1 cellular context compared by ENCODE assay signal in the genomic region with DNA sequence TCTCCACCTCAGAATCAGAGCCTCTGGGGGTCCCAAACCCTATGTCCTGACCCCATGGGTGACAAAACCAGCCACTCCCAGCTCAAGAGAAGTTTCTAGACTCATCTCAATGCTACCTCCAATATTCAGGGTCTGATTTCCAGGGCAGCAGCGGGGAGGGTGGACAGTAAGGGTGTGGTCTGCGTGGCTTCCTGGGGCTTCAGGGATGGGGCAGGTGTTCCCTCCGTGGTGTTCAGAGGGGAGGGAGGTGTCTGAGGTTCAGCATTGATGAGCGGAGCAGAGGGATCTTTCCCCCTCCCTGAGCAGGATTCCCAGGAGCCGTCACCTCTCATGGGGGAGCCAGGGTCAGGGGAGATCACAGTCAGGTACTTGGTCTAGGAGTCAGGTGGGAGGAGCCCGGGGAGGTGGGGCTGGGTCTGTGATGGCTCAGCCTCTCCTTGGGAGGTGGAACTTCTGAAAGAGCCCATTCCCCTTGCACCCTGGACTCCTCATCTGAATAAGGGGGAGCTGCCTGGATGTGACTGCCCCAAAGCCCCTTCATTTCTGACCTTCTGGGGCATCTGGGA.
TF ChIP-seq lines count a peak whose summit lies in the region.

No MANE protein-coding gene starts in this region.

TF ChIP-seq in IMR-90, 13 proteins besides CTCF, POLR2A, EP300 and RAD21:
- TF ChIP-seq FOS (IDR thresholded peaks at IDR 0.05; ENCODE audit: low read depth, low read length) (no peak), CHD1 (IDR thresholded peaks at IDR 0.05; ENCODE audit: low read depth, low read length) (no peak), BHLHE40 (IDR thresholded peaks at IDR 0.05; ENCODE audit: low read depth, low read length) (no peak), MAZ (IDR thresholded peaks at IDR 0.05; ENCODE audit: borderline replicate concordance, low read depth, low read length) (no peak), RCOR1 (IDR thresholded peaks at IDR 0.05; ENCODE audit: insufficient replicate concordance, low read length) (no peak), CEBPB (IDR thresholded peaks at IDR 0.05; ENCODE audit: low read depth, low read length) (no peak), RFX5 (IDR thresholded peaks at IDR 0.05; ENCODE audit: low read depth, low read length) (no peak), MAFK (IDR thresholded peaks at IDR 0.05; ENCODE audit: low read depth, low read length) (no peak), NFE2L2 (IDR thresholded peaks at IDR 0.05; ENCODE audit: low read depth, low read length) (no peak), SMC3 (IDR thresholded peaks at IDR 0.05; ENCODE audit: low read depth, low read length) (no peak), MXI1 (IDR thresholded peaks at IDR 0.05; ENCODE audit: borderline replicate concordance, low read depth, low read length) (no peak)
- TF ChIP-seq, protein P1, sequence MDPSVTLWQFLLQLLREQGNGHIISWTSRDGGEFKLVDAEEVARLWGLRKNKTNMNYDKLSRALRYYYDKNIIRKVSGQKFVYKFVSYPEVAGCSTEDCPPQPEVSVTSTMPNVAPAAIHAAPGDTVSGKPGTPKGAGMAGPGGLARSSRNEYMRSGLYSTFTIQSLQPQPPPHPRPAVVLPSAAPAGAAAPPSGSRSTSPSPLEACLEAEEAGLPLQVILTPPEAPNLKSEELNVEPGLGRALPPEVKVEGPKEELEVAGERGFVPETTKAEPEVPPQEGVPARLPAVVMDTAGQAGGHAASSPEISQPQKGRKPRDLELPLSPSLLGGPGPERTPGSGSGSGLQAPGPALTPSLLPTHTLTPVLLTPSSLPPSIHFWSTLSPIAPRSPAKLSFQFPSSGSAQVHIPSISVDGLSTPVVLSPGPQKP (IDR thresholded peaks at IDR 0.05; ENCODE audit: borderline replicate concordance, low read depth, low read length), result no peak
- TF ChIP-seq, protein P2, sequence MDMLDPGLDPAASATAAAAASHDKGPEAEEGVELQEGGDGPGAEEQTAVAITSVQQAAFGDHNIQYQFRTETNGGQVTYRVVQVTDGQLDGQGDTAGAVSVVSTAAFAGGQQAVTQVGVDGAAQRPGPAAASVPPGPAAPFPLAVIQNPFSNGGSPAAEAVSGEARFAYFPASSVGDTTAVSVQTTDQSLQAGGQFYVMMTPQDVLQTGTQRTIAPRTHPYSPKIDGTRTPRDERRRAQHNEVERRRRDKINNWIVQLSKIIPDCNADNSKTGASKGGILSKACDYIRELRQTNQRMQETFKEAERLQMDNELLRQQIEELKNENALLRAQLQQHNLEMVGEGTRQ (IDR thresholded peaks at IDR 0.05; ENCODE audit: low read depth, low read length), result no peak
